Comparison of ENCODE assay signal across 8 cellular contexts in the genomic region with DNA sequence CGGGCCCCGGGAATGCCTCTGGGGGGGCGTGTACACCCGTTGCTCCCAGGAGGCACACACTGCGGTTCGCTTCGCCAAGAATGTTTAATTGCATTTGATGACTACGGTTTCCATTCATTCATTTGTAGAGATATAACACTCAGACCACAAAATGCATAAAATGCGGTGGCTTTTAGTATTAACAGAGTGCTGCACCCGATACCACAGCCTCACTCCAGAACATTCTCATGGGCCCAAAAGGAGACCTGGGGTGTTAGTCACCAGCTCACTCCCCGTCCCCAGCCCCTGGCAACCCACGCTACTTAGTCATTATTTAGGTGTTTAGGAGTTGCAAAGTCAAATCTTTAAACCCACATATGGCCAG.
A peak's percentile ranks its signal among the peaks of the same experiment; 100 is the strongest.
DNase-seq lines count a peak whose midpoint lies in the region; ATAC-seq and TF ChIP-seq lines count a peak whose summit lies in the region.

No MANE protein-coding gene starts in this region.

- ATAC-seq in HG03045 (IDR thresholded peaks at IDR 0.05; ENCODE audit: unreplicated experiment) (no peak), GM18498 (IDR thresholded peaks at IDR 0.05; ENCODE audit: unreplicated experiment) (no peak)

- no peak for TF ChIP-seq CTCF in fibroblast of mammary gland (conservative IDR thresholded peaks at IDR 0.05; ENCODE audit: control insufficient read depth, insufficient read depth, low read depth, low read length)

- DNase-seq in HPDE6-E6E7 (ENCODE audit: extremely low spot score), result peak; percentile 33
- peak; percentile 46 to 63 for DNase-seq in activated CD4-positive, alpha-beta T cell treated with anti-CD3 and anti-CD28 coated beads, Interleukin-2, amount 50 U/mL, for 4 hours
- peak; percentile 94 for DNase-seq in fibroblast of mammary gland (ENCODE audit: low read depth)
- DNase-seq in stimulated activated CD8-positive, alpha-beta memory T cell treated with anti-CD3 and anti-CD28 coated beads, Interleukin-4, amount 100 ng/mL, for 24 hours (ENCODE audit: low read depth), result peak; percentile 55
- no peak for DNase-seq in posterior cingulate gyrus
- no peak for DNase-seq in NCI-H1694 (lab: John Stamatoyannopoulos, UW)

- intact Hi-C loops in posterior cingulate gyrus (cut with DNase I), result no loop called here

- no peak overlapping the region for H3K4me3 ChIP-seq in fibroblast of mammary gland (ENCODE audit: control insufficient read depth, low read depth, low read length)

Comparison
In these comparisons a context has a peak if more than half of its experiments do, and no peak if none do; other contexts are left out.
1. DNase-seq: peak in HPDE6-E6E7 (single experiment), activated CD4-positive, alpha-beta T cell treated with anti-CD3 and anti-CD28 coated beads, Interleukin-2, amount 50 U/mL, for 4 hours (2 of 2), fibroblast of mammary gland (single experiment) and stimulated activated CD8-positive, alpha-beta memory T cell treated with anti-CD3 and anti-CD28 coated beads, Interleukin-4, amount 100 ng/mL, for 24 hours (single experiment); none in posterior cingulate gyrus (0 of 10) and NCI-H1694 (single experiment).